ENCODE assay signal across 1 cellular context in genomic region chr2:43038034-43038719, GRCh38.
TF ChIP-seq lines count a peak whose summit lies in the region.

No MANE protein-coding gene starts in this region.

TF ChIP-seq in IMR-90, 13 proteins besides CTCF, POLR2A, EP300 and RAD21 (continued from another document):
- no peak for TF ChIP-seq ELK1 (IDR thresholded peaks at IDR 0.05; ENCODE audit: borderline replicate concordance, low read depth, low read length)
- no peak for TF ChIP-seq MXI1 (IDR thresholded peaks at IDR 0.05; ENCODE audit: borderline replicate concordance, low read depth, low read length)
- TF ChIP-seq USF2 (IDR thresholded peaks at IDR 0.05; ENCODE audit: low read depth, low read length) = no peak
- TF ChIP-seq MAZ (IDR thresholded peaks at IDR 0.05; ENCODE audit: borderline replicate concordance, low read depth, low read length) = no peak; the same call in 1 of the 2 replicates
- TF ChIP-seq FOS (IDR thresholded peaks at IDR 0.05; ENCODE audit: low read depth, low read length) = no peak
- TF ChIP-seq RFX5 (IDR thresholded peaks at IDR 0.05; ENCODE audit: low read depth, low read length) = no peak
